ENCODE assay signal across 12 cellular contexts in the genomic region with DNA sequence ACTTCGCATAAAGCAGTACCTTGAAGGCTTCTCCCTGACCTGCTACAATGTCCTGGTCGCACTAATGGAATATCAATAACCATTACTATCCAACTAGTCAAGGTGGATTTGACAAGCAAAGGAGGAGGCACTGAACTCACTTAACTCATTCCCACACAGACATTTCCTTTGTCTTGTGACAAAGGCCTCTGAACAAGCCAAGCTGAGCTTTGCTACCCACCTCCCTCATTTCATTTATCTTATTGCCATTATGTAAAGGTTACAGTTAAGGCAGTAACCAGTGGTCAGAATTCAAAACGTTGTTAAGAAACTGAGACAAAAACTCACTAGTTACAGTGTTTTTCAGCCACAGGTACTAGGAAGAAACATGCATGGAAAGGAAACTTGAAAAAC. TPM values are rescaled to one million over a fixed set of nuclear protein-coding genes. Genes with fewer than 3 reads are reported as not detected.
DNase-seq lines count a peak whose midpoint lies in the region; ATAC-seq, FAIRE-seq and TF ChIP-seq lines count a peak whose summit lies in the region.
"Had no signal": no experiment of that assay in that cellular context is flagged by ENCODE, and none has a peak within 500 bp of the region (broad histone marks: within the 10 kb centered on the region; RNA-seq: fewer than 3 reads in every experiment).

No MANE protein-coding gene starts in this region.

- peaks cover 56% of the 10 kb centered on the region for H3K4me1 Mint-ChIP-seq in activated CD4-positive, alpha-beta T cell treated with anti-CD3 and anti-CD28 coated beads, Interleukin-2, amount 10 ng/mL, durations not matched to agents 24 days and 14 days
- H3K4me1 Mint-ChIP-seq in activated B cell treated with CpG ODN at 0.5 μM for 24 hours = peaks cover 59% of the 10 kb centered on the region

- no peaks in the 10 kb centered on the region for H3K9me3 Mint-ChIP-seq in activated CD4-positive, alpha-beta T cell treated with anti-CD3 and anti-CD28 coated beads, Interleukin-2, amount 10 ng/mL, durations not matched to agents 24 days and 14 days
- no peaks in the 10 kb centered on the region for H3K9me3 Mint-ChIP-seq in activated B cell treated with CpG ODN at 0.5 μM for 24 hours

- H3K27me3 ChIP-seq in stomach = peaks cover 0 to 5% (median 0%) of the 10 kb centered on the region in 3 donors

- FAIRE-seq in kidney (lab: Jason Lieb, UNC) = no peak

- H3K4me3 ChIP-seq in kidney (ENCODE audit: low read length in 2 of 2) (no peak overlapping the region), stomach (no peak overlapping the region)

- H3K9me3 ChIP-seq in kidney (ENCODE audit: control insufficient read depth in 1 of 2, low read length in 2 of 2) = peaks cover 0 to 2% of the 10 kb centered on the region in 2 donors
- no peaks in the 10 kb centered on the region for H3K9me3 ChIP-seq in stomach

- peaks cover 39% of the 10 kb centered on the region for H3K36me3 Mint-ChIP-seq in activated CD4-positive, alpha-beta T cell treated with anti-CD3 and anti-CD28 coated beads, Interleukin-2, amount 10 ng/mL, durations not matched to agents 24 days and 14 days (ENCODE audit: low read depth)
- H3K36me3 Mint-ChIP-seq in activated B cell treated with CpG ODN at 0.5 μM for 24 hours (ENCODE audit: low read depth) = peaks cover 14% of the 10 kb centered on the region

- TF ChIP-seq EP300 in stomach (IDR thresholded peaks at IDR 0.05) = no peak

- H3K27me3 Mint-ChIP-seq in activated CD4-positive, alpha-beta T cell treated with anti-CD3 and anti-CD28 coated beads, Interleukin-2, amount 10 ng/mL, durations not matched to agents 24 days and 14 days = no peaks in the 10 kb centered on the region
- no peaks in the 10 kb centered on the region for H3K27me3 Mint-ChIP-seq in activated B cell treated with CpG ODN at 0.5 μM for 24 hours

- H3K9ac ChIP-seq in kidney (ENCODE audit: low read length in 2 of 2) = no peak overlapping the region

- DNase-seq in activated CD4-positive, alpha-beta T cell treated with anti-CD3 and anti-CD28 coated beads, Interleukin-2, amount 10 ng/mL, durations not matched to agents 24 days and 14 days = no peak
- no peak for DNase-seq in activated CD4-positive, alpha-beta T cell treated with anti-CD3 and anti-CD28 coated beads for 1 hour
- no peak for DNase-seq in activated B cell treated with CpG ODN at 0.5 μM for 24 hours
- DNase-seq in kidney = no peak
- no peak for DNase-seq in stomach
- DNase-seq in NCI-H2107 treated with DMSO at 0.1 percent for 48 hours (lab: John Stamatoyannopoulos, UW; ENCODE audit: unreplicated experiment) = no peak
- DNase-seq in RKO (ENCODE audit: low spot score) = no peak
- DNase-seq: aorta; hippocampal formation; NCI-H524; stimulated activated CD4-positive, alpha-beta T cell treated with anti-CD3 and anti-CD28 coated beads, Interleukin-12 subunit alpha, Interleukin-12 subunit beta, amount 100 ng/mL, for 4 hours had no signal

- intact Hi-C loops in activated CD4-positive, alpha-beta T cell treated with anti-CD3 and anti-CD28 coated beads, Interleukin-2, amount 10 ng/mL, durations not matched to agents 24 days and 14 days (cut with micrococcal nuclease) = loop anchor here (2.0 kb wide), 1 partner anchor 1051 kb away; no protein-coding TSS in a partner anchor
- intact Hi-C loops in activated B cell treated with CpG ODN at 0.5 μM for 24 hours (cut with micrococcal nuclease) (loop anchor here (10.0 kb wide), 1 partner anchor 1747 kb away; a partner anchor contains a TSS), kidney (cut with DNase I) (no loop called here), stomach (cut with DNase I; ENCODE audit: low total_unique reads) (no loop called here)

- ATAC-seq in activated B cell treated with CpG ODN at 0.5 μM for 24 hours (ENCODE audit: low read depth) (peak; percentile 15), HG02840 (IDR thresholded peaks at IDR 0.05; ENCODE audit: low FRiP score, unreplicated experiment) (no peak)

- TF ChIP-seq CTCF in activated B cell treated with CpG ODN at 0.5 μM for 24 hours (IDR thresholded peaks at IDR 0.05) (no peak), kidney (IDR thresholded peaks at IDR 0.05; ENCODE audit: borderline replicate concordance, extremely low read depth, insufficient read depth) (no peak), stomach (IDR thresholded peaks at IDR 0.05) (no peak)

- peak overlapping the region; percentile 85 for H3K27ac Mint-ChIP-seq in activated CD4-positive, alpha-beta T cell treated with anti-CD3 and anti-CD28 coated beads, Interleukin-2, amount 10 ng/mL, durations not matched to agents 24 days and 14 days
- H3K27ac Mint-ChIP-seq in activated B cell treated with CpG ODN at 0.5 μM for 24 hours = peak overlapping the region; percentile 73

- POLR2A ChIA-PET in activated B cell treated with CpG ODN at 0.5 μM for 24 hours (lab: Charles Lee) = interaction anchor here (1.0 kb wide), 1 partner anchor 99 kb away, joined by 4 read pairs; no protein-coding TSS in a partner anchor

- peak overlapping the region; percentile 68 for H3K4me3 Mint-ChIP-seq in activated CD4-positive, alpha-beta T cell treated with anti-CD3 and anti-CD28 coated beads, Interleukin-2, amount 10 ng/mL, durations not matched to agents 24 days and 14 days
- H3K4me3 Mint-ChIP-seq in activated B cell treated with CpG ODN at 0.5 μM for 24 hours = peak overlapping the region; percentile 21

- 30 to 56% (median 46%) methylated on average over 3 of the region's 3 CpGs for WGBS in stomach, 5 donors

- no peaks in the 10 kb centered on the region for H3K36me3 ChIP-seq in kidney (ENCODE audit: control insufficient read depth in 1 of 2, insufficient read depth in 2 of 2, low read length in 2 of 2)
- H3K36me3 ChIP-seq in stomach = no peaks in the 10 kb centered on the region

- peak overlapping the region; percentile 23 to 32 for H3K27ac ChIP-seq in kidney (ENCODE audit: low read depth in 2 of 2, low read length in 2 of 2)
- H3K27ac ChIP-seq in stomach = peak overlapping the region in 3 of 5 donors; percentile 32 to 39 (median 33)

- no peak for TF ChIP-seq POLR2A in stomach (IDR thresholded peaks at IDR 0.05)

- CTCF ChIA-PET in activated B cell treated with CpG ODN at 0.5 μM for 24 hours (lab: Charles Lee) = interaction anchor here (0.6 kb wide), 1 partner anchor 17 kb away, joined by 3 read pairs; no protein-coding TSS in a partner anchor

- H3K4me1 ChIP-seq in kidney (ENCODE audit: control insufficient read depth in 1 of 2, insufficient read depth in 1 of 2, low read depth in 1 of 2, low read length in 2 of 2) = no peaks in the 10 kb centered on the region
- H3K4me1 ChIP-seq in stomach = peaks cover 0 to 35% (median 10%) of the 10 kb centered on the region in 4 donors

RNA-seq across cellular contexts. Expression of a gene that starts 7.3 kb away (rescaled TPM):
- 110 and 121 TPM in 2 replicates for total RNA-seq in activated CD4-positive, alpha-beta T cell treated with anti-CD3 and anti-CD28 coated beads, Interleukin-2, amount 10 ng/mL, durations not matched to agents 24 days and 14 days
- total RNA-seq in activated B cell treated with CpG ODN at 0.5 μM for 24 hours (108 and 132 TPM in 2 replicates), kidney (35.4 TPM), stomach (100 to 1,000 TPM in 2 of 5 donors, 10 to 100 TPM in 3; 16.1 to 117 (median 74.2) TPM)
- polyA plus RNA-seq in kidney (ENCODE audit: insufficient read depth, low read depth, low replicate concordance) (6.0 TPM), stomach (10 to 100 TPM in 1 of 3 donors, 1 to 10 TPM in 2; 4.1 to 10.2 (median 6.5) TPM)

Comparison
In these comparisons a context has a peak if more than half of its experiments do, and no peak if none do; other contexts are left out.
1. intact Hi-C loops: an anchor here in activated CD4-positive, alpha-beta T cell treated with anti-CD3 and anti-CD28 coated beads, Interleukin-2, amount 10 ng/mL, durations not matched to agents 24 days and 14 days (2.0 kb wide) and activated B cell treated with CpG ODN at 0.5 μM for 24 hours (10.0 kb wide); none called in kidney and stomach.